Comparison of ENCODE assay signal across 1 cellular context in the genomic region with DNA sequence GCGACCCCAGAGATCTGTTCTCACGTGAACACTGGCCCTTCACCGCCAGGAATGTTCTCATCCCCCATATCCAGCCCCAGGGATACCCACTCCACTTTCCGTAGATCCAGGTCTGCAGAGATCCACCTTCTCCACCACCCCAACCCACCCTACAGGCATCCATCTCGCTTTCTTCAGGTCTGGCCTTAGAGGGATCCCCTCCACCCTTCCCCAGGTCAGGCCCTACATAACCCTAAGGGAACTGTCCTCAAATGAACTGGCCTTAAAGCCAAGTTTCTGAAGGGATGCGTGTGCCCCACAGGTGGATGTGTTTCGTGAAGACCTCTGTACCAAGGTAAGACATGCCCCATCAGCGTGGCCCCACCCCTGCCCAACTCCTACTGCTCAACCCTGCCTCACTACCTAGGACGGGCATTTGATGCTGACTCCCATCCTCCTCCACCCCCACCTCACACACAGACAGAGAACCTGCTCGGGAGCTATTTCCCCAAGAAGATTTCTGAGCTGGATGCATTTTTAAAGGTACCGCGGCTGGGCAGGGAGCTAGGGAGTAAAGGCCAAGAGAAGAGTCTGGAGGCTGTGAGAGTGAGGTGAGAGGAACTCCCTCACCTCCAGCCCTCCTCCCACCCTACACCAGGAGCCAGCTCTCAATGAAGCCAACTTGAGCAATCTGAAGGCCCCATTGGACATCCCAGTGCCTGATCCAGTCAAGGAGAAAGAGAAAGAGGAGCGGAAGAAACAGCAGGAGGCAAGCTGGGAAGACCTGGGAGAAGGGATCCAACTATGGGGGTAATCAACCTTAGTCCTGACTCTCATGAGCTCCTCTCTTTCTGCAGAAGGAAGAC.
TF ChIP-seq lines count a peak whose summit lies in the region.

No MANE protein-coding gene starts in this region.

TF ChIP-seq in H1, 55 proteins besides CTCF, POLR2A, EP300 and RAD21:
- TF ChIP-seq RFX5 (IDR thresholded peaks at IDR 0.05; ENCODE audit: borderline replicate concordance, low read depth, low read length), result no peak
- TF ChIP-seq CHD1 (IDR thresholded peaks at IDR 0.05; ENCODE audit: low read depth, low read length), result no peak
- TF ChIP-seq ATF3 (IDR thresholded peaks at IDR 0.05; ENCODE audit: insufficient read depth, low read depth, low read length), result no peak
- TF ChIP-seq YY1 (IDR thresholded peaks at IDR 0.05; ENCODE audit: low read depth, low read length), result no peak
- no peak for TF ChIP-seq TCF12 (IDR thresholded peaks at IDR 0.05; ENCODE audit: low read depth, low read length)
